Comparison of ENCODE assay signal across 12 cellular contexts in the genomic region with DNA sequence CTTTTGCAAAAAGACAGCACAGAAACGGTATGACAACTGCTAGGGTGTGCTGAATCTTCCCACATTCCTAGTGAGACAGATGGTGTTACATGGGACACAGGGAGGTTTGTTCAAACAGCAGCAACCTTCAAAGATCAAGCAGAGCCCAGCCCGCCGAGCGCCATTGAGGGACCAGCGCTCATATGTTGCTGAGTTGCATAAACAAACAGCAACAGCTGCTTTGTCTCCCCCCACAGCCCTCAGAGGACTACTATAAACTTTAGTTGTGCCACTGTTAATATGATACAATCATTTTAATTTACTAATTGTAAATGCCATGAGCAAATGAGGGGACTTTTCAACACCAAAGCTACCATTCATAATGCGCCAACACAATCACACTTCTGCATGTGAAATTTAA.
DNase-seq lines count a peak whose midpoint lies in the region; ATAC-seq and TF ChIP-seq lines count a peak whose summit lies in the region.
"Had no signal": no experiment of that assay in that cellular context is flagged by ENCODE, and none has a peak within 500 bp of the region (broad histone marks: within the 10 kb centered on the region; RNA-seq: fewer than 3 reads in every experiment).

No MANE protein-coding gene starts in this region.

- no peak overlapping the region for H3K27ac ChIP-seq in OCI-LY7 (ENCODE audit: low read depth, low read length, poor library complexity, severe bottlenecking)
- H3K27ac ChIP-seq: neutrophil had no signal

- intact Hi-C loops in OCI-LY7 (cut with micrococcal nuclease; ENCODE audit: unreplicated experiment) (no loop called here), left colon (cut with DNase I, micrococcal nuclease) (no loop called here)

- H3K9me3 ChIP-seq in OCI-LY7 (ENCODE audit: low read length), result no peaks in the 10 kb centered on the region
- H3K9me3 ChIP-seq: neutrophil had no signal

- POLR2A ChIA-PET in OCI-LY7 (lab: Charles Lee), result interaction anchor here (0.9 to 1.2 kb wide), 2 partner anchors 8 to 29 kb away, joined by 3 read pairs; no protein-coding TSS in a partner anchor

- peaks cover 14% of the 10 kb centered on the region for H3K27me3 Mint-ChIP-seq in glutamatergic neuron (ENCODE audit: unreplicated experiment)
- no peaks in the 10 kb centered on the region for H3K27me3 Mint-ChIP-seq in natural killer cell treated with Interleukin-12 subunit alpha and Interleukin-12 subunit beta and Interleukin-15 and Interleukin-18, amount 100 ng/mL, for 72 hours
- peaks cover 2% of the 10 kb centered on the region for H3K27me3 Mint-ChIP-seq in activated T-cell treated with anti-CD3 and anti-CD28 coated beads, Interleukin-2, amount 50 U/mL, for 4 hours (ENCODE audit: low read depth)

- peak overlapping the region; percentile 93 for H3K27ac Mint-ChIP-seq in glutamatergic neuron (ENCODE audit: unreplicated experiment)
- peak overlapping the region; percentile 60 to 83 for H3K27ac Mint-ChIP-seq in natural killer cell treated with Interleukin-12 subunit alpha and Interleukin-12 subunit beta and Interleukin-15 and Interleukin-18, amount 100 ng/mL, for 72 hours

- peak overlapping the region; percentile 62 for H3K4me3 Mint-ChIP-seq in glutamatergic neuron (ENCODE audit: unreplicated experiment)
- H3K4me3 Mint-ChIP-seq in natural killer cell treated with Interleukin-12 subunit alpha and Interleukin-12 subunit beta and Interleukin-15 and Interleukin-18, amount 100 ng/mL, for 72 hours, result no peak overlapping the region
- H3K4me3 Mint-ChIP-seq in activated T-cell treated with anti-CD3 and anti-CD28 coated beads, Interleukin-2, amount 50 U/mL, for 4 hours, result no peak overlapping the region

- H2AFZ ChIP-seq in OCI-LY7 (ENCODE audit: low read length), result peak overlapping the region; percentile 76; the same call in 1 of the 2 replicates

- no peaks in the 10 kb centered on the region for H3K9me2 ChIP-seq in OCI-LY7 (ENCODE audit: insufficient read depth, low read length)

- no peak for ATAC-seq in natural killer cell treated with Interleukin-12 subunit alpha and Interleukin-12 subunit beta and Interleukin-15 and Interleukin-18, amount 100 ng/mL, for 72 hours
- no peak for ATAC-seq in left colon
- no peak for ATAC-seq in activated T-cell treated with anti-CD3 and anti-CD28 coated beads, Interleukin-2, amount 50 U/mL, for 4 hours

- H3K4me3 ChIP-seq in OCI-LY7 (ENCODE audit: low read depth, low read length, poor library complexity, severe bottlenecking), result no peak overlapping the region

- peaks cover 54% of the 10 kb centered on the region for H3K4me1 Mint-ChIP-seq in glutamatergic neuron (ENCODE audit: low read depth, unreplicated experiment)
- H3K4me1 Mint-ChIP-seq in natural killer cell treated with Interleukin-12 subunit alpha and Interleukin-12 subunit beta and Interleukin-15 and Interleukin-18, amount 100 ng/mL, for 72 hours (ENCODE audit: low read depth in 2 of 2), result peaks cover 46 to 49% of the 10 kb centered on the region in 2 donors
- H3K4me1 Mint-ChIP-seq in activated T-cell treated with anti-CD3 and anti-CD28 coated beads, Interleukin-2, amount 50 U/mL, for 4 hours (ENCODE audit: low read depth), result peaks cover 12% of the 10 kb centered on the region

- H3K9me3 Mint-ChIP-seq in glutamatergic neuron (ENCODE audit: unreplicated experiment), result peaks cover 21% of the 10 kb centered on the region
- peaks cover 4% of the 10 kb centered on the region for H3K9me3 Mint-ChIP-seq in natural killer cell treated with Interleukin-12 subunit alpha and Interleukin-12 subunit beta and Interleukin-15 and Interleukin-18, amount 100 ng/mL, for 72 hours
- H3K9me3 Mint-ChIP-seq in activated T-cell treated with anti-CD3 and anti-CD28 coated beads, Interleukin-2, amount 50 U/mL, for 4 hours, result no peaks in the 10 kb centered on the region

- H3K4me1 ChIP-seq in OCI-LY7 (ENCODE audit: insufficient read depth, low read length, poor library complexity, severe bottlenecking), result peaks cover 25% of the 10 kb centered on the region

- DNase-seq in Ammon's horn (ENCODE audit: low spot score) (peak; percentile 78), OCI-LY7 (ENCODE audit: low spot score) (no peak), glutamatergic neuron (peak; percentile 63), left colon (no peak), HUDEP-2 (lab: John Stamatoyannopoulos, UW; ENCODE audit: unreplicated experiment in 76 of 76) (no peak)
- no peak for DNase-seq in natural killer cell treated with Interleukin-12 subunit alpha and Interleukin-12 subunit beta and Interleukin-15 and Interleukin-18, amount 100 ng/mL, for 72 hours (ENCODE audit: low spot score)
- no peak for DNase-seq in activated T-cell treated with anti-CD3 and anti-CD28 coated beads, Interleukin-2, amount 50 U/mL, for 1 hour
- no peak for DNase-seq in activated T-cell treated with anti-CD3 and anti-CD28 coated beads, Interleukin-2, amount 50 U/mL, for 4 hours
- DNase-seq: activated effector memory CD4-positive, alpha-beta T cell treated with Interleukin-2 at 50 U/mL for 16 hours; AML-193; NCI-H1048 had no signal

- H4K20me1 ChIP-seq in OCI-LY7 (ENCODE audit: insufficient read depth, low read length), result no peaks in the 10 kb centered on the region

- no peaks in the 10 kb centered on the region; the same call in 1 of the 2 replicates for H3K36me3 ChIP-seq in OCI-LY7 (ENCODE audit: insufficient read depth, low read length)

- peaks cover 15% of the 10 kb centered on the region for H3K36me3 Mint-ChIP-seq in glutamatergic neuron (ENCODE audit: unreplicated experiment)
- peaks cover 48% of the 10 kb centered on the region for H3K36me3 Mint-ChIP-seq in natural killer cell treated with Interleukin-12 subunit alpha and Interleukin-12 subunit beta and Interleukin-15 and Interleukin-18, amount 100 ng/mL, for 72 hours
- peaks cover 20% of the 10 kb centered on the region for H3K36me3 Mint-ChIP-seq in activated T-cell treated with anti-CD3 and anti-CD28 coated beads, Interleukin-2, amount 50 U/mL, for 4 hours (ENCODE audit: insufficient read depth)

- H3K79me2 ChIP-seq in OCI-LY7 (ENCODE audit: insufficient read depth, low read depth, low read length), result no peaks in the 10 kb centered on the region

- CTCF ChIA-PET in OCI-LY7 (lab: Charles Lee; ENCODE audit: unreplicated experiment), result no interaction called here

- TF ChIP-seq CTCF in OCI-LY7 (conservative IDR thresholded peaks at IDR 0.05; ENCODE audit: low read length) (no peak), glutamatergic neuron (IDR thresholded peaks at IDR 0.05; ENCODE audit: partially characterized antibody, unreplicated experiment) (no peak)

- no peak overlapping the region for H3K4me2 ChIP-seq in OCI-LY7 (ENCODE audit: low read length)

- BruUV-seq in OCI-LY7 (replicated peaks; lab: Mats Ljungman, UMichigan), result no TSS peak

Comparison
In these comparisons a context has a peak if more than half of its experiments do, and no peak if none do; other contexts are left out.
1. DNase-seq: peak in Ammon's horn (single experiment) and glutamatergic neuron (single experiment); none in OCI-LY7 (single experiment), natural killer cell treated with Interleukin-12 subunit alpha and Interleukin-12 subunit beta and Interleukin-15 and Interleukin-18, amount 100 ng/mL, for 72 hours (single experiment), activated T-cell treated with anti-CD3 and anti-CD28 coated beads, Interleukin-2, amount 50 U/mL, for 1 hour (single experiment), left colon (0 of 2), HUDEP-2 (0 of 76) and activated T-cell treated with anti-CD3 and anti-CD28 coated beads, Interleukin-2, amount 50 U/mL, for 4 hours (single experiment).